Comparison of ENCODE assay signal across 2 cellular contexts in the genomic region with DNA sequence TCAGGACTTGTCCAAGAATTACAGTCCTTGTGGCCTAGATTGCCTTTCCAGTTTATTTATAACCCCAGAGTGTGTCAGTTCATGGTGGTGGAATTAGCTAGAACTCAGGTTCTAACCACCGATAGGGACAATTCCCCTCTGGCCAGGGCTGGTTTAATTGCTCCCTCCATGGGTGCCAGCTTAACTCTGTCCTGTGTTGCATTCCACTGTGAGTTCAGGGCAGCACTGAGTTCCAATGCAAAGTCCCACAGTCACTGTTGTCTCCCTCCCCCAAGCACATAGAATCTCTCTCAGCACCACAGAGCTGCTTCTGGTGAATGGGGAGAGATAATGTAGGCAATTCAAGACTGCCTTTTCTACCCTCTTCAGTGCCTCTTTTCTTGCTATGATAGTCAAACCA.
TF ChIP-seq lines count a peak whose summit lies in the region.

No MANE protein-coding gene starts in this region.

TF ChIP-seq in GM23338, 12 proteins besides CTCF, POLR2A, EP300 and RAD21 (continues in another document):
- TF ChIP-seq, protein P1, sequence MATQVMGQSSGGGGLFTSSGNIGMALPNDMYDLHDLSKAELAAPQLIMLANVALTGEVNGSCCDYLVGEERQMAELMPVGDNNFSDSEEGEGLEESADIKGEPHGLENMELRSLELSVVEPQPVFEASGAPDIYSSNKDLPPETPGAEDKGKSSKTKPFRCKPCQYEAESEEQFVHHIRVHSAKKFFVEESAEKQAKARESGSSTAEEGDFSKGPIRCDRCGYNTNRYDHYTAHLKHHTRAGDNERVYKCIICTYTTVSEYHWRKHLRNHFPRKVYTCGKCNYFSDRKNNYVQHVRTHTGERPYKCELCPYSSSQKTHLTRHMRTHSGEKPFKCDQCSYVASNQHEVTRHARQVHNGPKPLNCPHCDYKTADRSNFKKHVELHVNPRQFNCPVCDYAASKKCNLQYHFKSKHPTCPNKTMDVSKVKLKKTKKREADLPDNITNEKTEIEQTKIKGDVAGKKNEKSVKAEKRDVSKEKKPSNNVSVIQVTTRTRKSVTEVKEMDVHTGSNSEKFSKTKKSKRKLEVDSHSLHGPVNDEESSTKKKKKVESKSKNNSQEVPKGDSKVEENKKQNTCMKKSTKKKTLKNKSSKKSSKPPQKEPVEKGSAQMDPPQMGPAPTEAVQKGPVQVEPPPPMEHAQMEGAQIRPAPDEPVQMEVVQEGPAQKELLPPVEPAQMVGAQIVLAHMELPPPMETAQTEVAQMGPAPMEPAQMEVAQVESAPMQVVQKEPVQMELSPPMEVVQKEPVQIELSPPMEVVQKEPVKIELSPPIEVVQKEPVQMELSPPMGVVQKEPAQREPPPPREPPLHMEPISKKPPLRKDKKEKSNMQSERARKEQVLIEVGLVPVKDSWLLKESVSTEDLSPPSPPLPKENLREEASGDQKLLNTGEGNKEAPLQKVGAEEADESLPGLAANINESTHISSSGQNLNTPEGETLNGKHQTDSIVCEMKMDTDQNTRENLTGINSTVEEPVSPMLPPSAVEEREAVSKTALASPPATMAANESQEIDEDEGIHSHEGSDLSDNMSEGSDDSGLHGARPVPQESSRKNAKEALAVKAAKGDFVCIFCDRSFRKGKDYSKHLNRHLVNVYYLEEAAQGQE (IDR thresholded peaks at IDR 0.05; ENCODE audit: unreplicated experiment): no peak
- TF ChIP-seq NANOG (IDR thresholded peaks at IDR 0.05; ENCODE audit: borderline replicate concordance): no peak
- TF ChIP-seq EZH2phosphoT487 (IDR thresholded peaks at IDR 0.05; ENCODE audit: unreplicated experiment): no peak
- TF ChIP-seq ZNF114 (CRISPR knock-in tag; IDR thresholded peaks at IDR 0.05): no peak
- TF ChIP-seq JUNB (IDR thresholded peaks at IDR 0.05; ENCODE audit: unreplicated experiment): no peak
- TF ChIP-seq ETS1 (IDR thresholded peaks at IDR 0.05): no peak
- TF ChIP-seq CREB1 (CRISPR knock-in tag; IDR thresholded peaks at IDR 0.05; ENCODE audit: low read depth): no peak
- no peak for TF ChIP-seq ZNF331 (CRISPR knock-in tag; IDR thresholded peaks at IDR 0.05; ENCODE audit: low read depth)
- TF ChIP-seq POLR2AphosphoS5 (IDR thresholded peaks at IDR 0.05; ENCODE audit: low read depth): no peak
- TF ChIP-seq, protein P2, sequence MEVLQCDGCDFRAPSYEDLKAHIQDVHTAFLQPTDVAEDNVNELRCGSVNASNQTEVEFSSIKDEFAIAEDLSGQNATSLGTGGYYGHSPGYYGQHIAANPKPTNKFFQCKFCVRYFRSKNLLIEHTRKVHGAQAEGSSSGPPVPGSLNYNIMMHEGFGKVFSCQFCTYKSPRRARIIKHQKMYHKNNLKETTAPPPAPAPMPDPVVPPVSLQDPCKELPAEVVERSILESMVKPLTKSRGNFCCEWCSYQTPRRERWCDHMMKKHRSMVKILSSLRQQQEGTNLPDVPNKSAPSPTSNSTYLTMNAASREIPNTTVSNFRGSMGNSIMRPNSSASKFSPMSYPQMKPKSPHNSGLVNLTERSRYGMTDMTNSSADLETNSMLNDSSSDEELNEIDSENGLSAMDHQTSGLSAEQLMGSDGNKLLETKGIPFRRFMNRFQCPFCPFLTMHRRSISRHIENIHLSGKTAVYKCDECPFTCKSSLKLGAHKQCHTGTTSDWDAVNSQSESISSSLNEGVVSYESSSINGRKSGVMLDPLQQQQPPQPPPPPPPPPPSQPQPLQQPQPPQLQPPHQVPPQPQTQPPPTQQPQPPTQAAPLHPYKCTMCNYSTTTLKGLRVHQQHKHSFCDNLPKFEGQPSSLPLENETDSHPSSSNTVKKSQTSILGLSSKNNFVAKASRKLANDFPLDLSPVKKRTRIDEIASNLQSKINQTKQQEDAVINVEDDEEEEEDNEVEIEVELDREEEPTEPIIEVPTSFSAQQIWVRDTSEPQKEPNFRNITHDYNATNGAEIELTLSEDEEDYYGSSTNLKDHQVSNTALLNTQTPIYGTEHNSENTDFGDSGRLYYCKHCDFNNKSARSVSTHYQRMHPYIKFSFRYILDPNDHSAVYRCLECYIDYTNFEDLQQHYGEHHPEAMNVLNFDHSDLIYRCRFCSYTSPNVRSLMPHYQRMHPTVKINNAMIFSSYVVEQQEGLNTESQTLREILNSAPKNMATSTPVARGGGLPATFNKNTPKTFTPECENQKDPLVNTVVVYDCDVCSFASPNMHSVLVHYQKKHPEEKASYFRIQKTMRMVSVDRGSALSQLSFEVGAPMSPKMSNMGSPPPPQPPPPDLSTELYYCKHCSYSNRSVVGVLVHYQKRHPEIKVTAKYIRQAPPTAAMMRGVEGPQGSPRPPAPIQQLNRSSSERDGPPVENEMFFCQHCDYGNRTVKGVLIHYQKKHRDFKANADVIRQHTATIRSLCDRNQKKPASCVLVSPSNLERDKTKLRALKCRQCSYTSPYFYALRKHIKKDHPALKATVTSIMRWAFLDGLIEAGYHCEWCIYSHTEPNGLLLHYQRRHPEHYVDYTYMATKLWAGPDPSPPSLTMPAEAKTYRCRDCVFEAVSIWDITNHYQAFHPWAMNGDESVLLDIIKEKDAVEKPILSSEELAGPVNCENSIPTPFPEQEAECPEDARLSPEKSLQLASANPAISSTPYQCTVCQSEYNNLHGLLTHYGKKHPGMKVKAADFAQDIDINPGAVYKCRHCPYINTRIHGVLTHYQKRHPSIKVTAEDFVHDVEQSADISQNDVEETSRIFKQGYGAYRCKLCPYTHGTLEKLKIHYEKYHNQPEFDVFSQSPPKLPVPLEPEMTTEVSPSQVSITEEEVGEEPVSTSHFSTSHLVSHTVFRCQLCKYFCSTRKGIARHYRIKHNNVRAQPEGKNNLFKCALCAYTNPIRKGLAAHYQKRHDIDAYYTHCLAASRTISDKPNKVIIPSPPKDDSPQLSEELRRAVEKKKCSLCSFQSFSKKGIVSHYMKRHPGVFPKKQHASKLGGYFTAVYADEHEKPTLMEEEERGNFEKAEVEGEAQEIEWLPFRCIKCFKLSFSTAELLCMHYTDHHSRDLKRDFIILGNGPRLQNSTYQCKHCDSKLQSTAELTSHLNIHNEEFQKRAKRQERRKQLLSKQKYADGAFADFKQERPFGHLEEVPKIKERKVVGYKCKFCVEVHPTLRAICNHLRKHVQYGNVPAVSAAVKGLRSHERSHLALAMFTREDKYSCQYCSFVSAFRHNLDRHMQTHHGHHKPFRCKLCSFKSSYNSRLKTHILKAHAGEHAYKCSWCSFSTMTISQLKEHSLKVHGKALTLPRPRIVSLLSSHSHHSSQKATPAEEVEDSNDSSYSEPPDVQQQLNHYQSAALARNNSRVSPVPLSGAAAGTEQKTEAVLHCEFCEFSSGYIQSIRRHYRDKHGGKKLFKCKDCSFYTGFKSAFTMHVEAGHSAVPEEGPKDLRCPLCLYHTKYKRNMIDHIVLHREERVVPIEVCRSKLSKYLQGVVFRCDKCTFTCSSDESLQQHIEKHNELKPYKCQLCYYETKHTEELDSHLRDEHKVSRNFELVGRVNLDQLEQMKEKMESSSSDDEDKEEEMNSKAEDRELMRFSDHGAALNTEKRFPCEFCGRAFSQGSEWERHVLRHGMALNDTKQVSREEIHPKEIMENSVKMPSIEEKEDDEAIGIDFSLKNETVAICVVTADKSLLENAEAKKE (CRISPR knock-in tag; IDR thresholded peaks at IDR 0.05): no peak

TF ChIP-seq in H1, 55 proteins besides CTCF, POLR2A, EP300 and RAD21:
- no peak for TF ChIP-seq RBBP5 (IDR thresholded peaks at IDR 0.05; ENCODE audit: borderline replicate concordance, low read depth, low read length)
- TF ChIP-seq JUND (IDR thresholded peaks at IDR 0.05; ENCODE audit: low read length): no peak
- TF ChIP-seq RFX5 (IDR thresholded peaks at IDR 0.05; ENCODE audit: borderline replicate concordance, low read depth, low read length): no peak
- TF ChIP-seq E2F6 (IDR thresholded peaks at IDR 0.05): no peak
- no peak for TF ChIP-seq ZNF274 (IDR thresholded peaks at IDR 0.05; ENCODE audit: borderline replicate concordance, extremely low read depth, low read length)
